ENCODE assay signal across 17 cellular contexts in genomic region chr12:11756022-11756421, GRCh38.
DNase-seq lines count a peak whose midpoint lies in the region; ATAC-seq and TF ChIP-seq lines count a peak whose summit lies in the region.
"Had no signal": no experiment of that assay in that cellular context is flagged by ENCODE, and none has a peak within 500 bp of the region (broad histone marks: within the 10 kb centered on the region; RNA-seq: fewer than 3 reads in every experiment).

No MANE protein-coding gene starts in this region.

- H3K4me3 ChIP-seq in colonic mucosa: no peak overlapping the region
- no peak overlapping the region for H3K4me3 ChIP-seq in mucosa of rectum (ENCODE audit: low read length in 2 of 2)
- peak overlapping the region; percentile 12 for H3K4me3 ChIP-seq in thoracic aorta
- H3K4me3 ChIP-seq in brain microvascular endothelial cell (ENCODE audit: low read depth, low read length): no peak overlapping the region
- no peak overlapping the region for H3K4me3 ChIP-seq in CD4-positive, alpha-beta memory T cell (ENCODE audit: low read length in 2 of 2)
- H3K4me3 ChIP-seq: testis had no signal

- DNase-seq in NCI-H2107 treated with DMSO at 0.1 percent for 48 hours (lab: John Stamatoyannopoulos, UW; ENCODE audit: unreplicated experiment) (peak; percentile 42), NCI-H2107 (lab: John Stamatoyannopoulos, UW) (no peak), colonic mucosa (no peak), thoracic aorta (ENCODE audit: low spot score) (no peak), brain microvascular endothelial cell (no peak)
- DNase-seq in activated CD8-positive, alpha-beta memory T cell treated with anti-CD3 and anti-CD28 coated beads, Interleukin-2, amount 50 U/mL, for 4 hours: no peak
- no peak for DNase-seq in CD4-positive, alpha-beta memory T cell
- DNase-seq: activated CD8-positive, alpha-beta T cell treated with anti-CD3 and anti-CD28 coated beads, Interleukin-2, amount 10 ng/mL, durations not matched to agents 7 days and 5 days; activated naive CD4-positive, alpha-beta T cell; Caco-2; central memory CD4-positive, alpha-beta T cell; HFFc6; testis had no signal

- H3K27me3 Mint-ChIP-seq in CD4-positive, alpha-beta memory T cell: no peaks in the 10 kb centered on the region

- no peaks in the 10 kb centered on the region for H3K27me3 ChIP-seq in colonic mucosa
- no peaks in the 10 kb centered on the region for H3K27me3 ChIP-seq in mucosa of rectum (ENCODE audit: control insufficient read depth in 2 of 2, insufficient read depth in 2 of 2, low read length in 2 of 2)
- no peaks in the 10 kb centered on the region for H3K27me3 ChIP-seq in thoracic aorta (replicated peaks; ENCODE audit: insufficient read depth)
- H3K27me3 ChIP-seq in brain microvascular endothelial cell (replicated peaks): no peaks in the 10 kb centered on the region
- H3K27me3 ChIP-seq in CD4-positive, alpha-beta memory T cell (ENCODE audit: insufficient read depth, low read length): no peaks in the 10 kb centered on the region
- H3K27me3 ChIP-seq: testis had no signal

- intact Hi-C loops in colonic mucosa (cut with DNase I): no loop called here
- intact Hi-C loops in CD4-positive, alpha-beta memory T cell (cut with micrococcal nuclease): no loop called here

- H3K9ac ChIP-seq in colonic mucosa (ENCODE audit: low read depth in 2 of 2, low read length in 2 of 2): no peak overlapping the region
- H3K9ac ChIP-seq in mucosa of rectum (ENCODE audit: low read depth in 1 of 2, low read length in 2 of 2): no peak overlapping the region

- H3K9me3 ChIP-seq in colonic mucosa: no peaks in the 10 kb centered on the region
- no peaks in the 10 kb centered on the region for H3K9me3 ChIP-seq in mucosa of rectum (ENCODE audit: control insufficient read depth in 2 of 2, low read length in 2 of 2)
- H3K9me3 ChIP-seq in thoracic aorta: no peaks in the 10 kb centered on the region
- no peaks in the 10 kb centered on the region for H3K9me3 ChIP-seq in CD4-positive, alpha-beta memory T cell (ENCODE audit: control insufficient read depth in 1 of 2, low read length in 2 of 2)
- H3K9me3 ChIP-seq: Caco-2, testis had no signal

- no peak overlapping the region for H3K4me3 Mint-ChIP-seq in CD4-positive, alpha-beta memory T cell
- H3K4me3 Mint-ChIP-seq: activated CD8-positive, alpha-beta T cell treated with anti-CD3 and anti-CD28 coated beads, Interleukin-2, amount 10 ng/mL, durations not matched to agents 7 days and 5 days; HFFc6 had no signal

- H3K4me1 Mint-ChIP-seq in CD4-positive, alpha-beta memory T cell: peaks cover 16 to 27% (median 18%) of the 10 kb centered on the region in 4 donors

- no peak for ATAC-seq in thoracic aorta (ENCODE audit: insufficient number of reproducible peaks, low FRiP score, low read depth)
- ATAC-seq: activated CD8-positive, alpha-beta T cell treated with anti-CD3 and anti-CD28 coated beads, Interleukin-2, amount 10 ng/mL, durations not matched to agents 7 days and 5 days; Panc1 had no signal

- H3K4me1 ChIP-seq in colonic mucosa (peaks cover 6% of the 10 kb centered on the region), mucosa of rectum (ENCODE audit: control insufficient read depth in 2 of 2, insufficient read depth in 2 of 2, low read length in 2 of 2) (peaks cover 15 to 19% of the 10 kb centered on the region in 2 donors), thoracic aorta (ENCODE audit: control insufficient read depth in 1 of 2, low read depth in 2 of 2) (peaks cover 69 to 87% of the 10 kb centered on the region in 2 donors)
- H3K4me1 ChIP-seq in CD4-positive, alpha-beta memory T cell (ENCODE audit: insufficient read depth, low read length): peaks cover 6% of the 10 kb centered on the region
- H3K4me1 ChIP-seq: Caco-2 had no signal

- POLR2A ChIA-PET in CD4-positive, alpha-beta memory T cell (lab: Charles Lee; ENCODE audit: partially characterized antibody): interaction anchor here (1.6 kb wide), 1 partner anchor 11 kb away, joined by 3 read pairs; no protein-coding TSS in a partner anchor

- in situ Hi-C loops in brain microvascular endothelial cell (cut with HindIII; ENCODE audit: low pct_ligation_motif_present, low sequenced_read_pairs): no loop called here

- H3K27ac ChIP-seq in colonic mucosa: peak overlapping the region; percentile 34
- H3K27ac ChIP-seq in mucosa of rectum (ENCODE audit: low read depth in 2 of 2, low read length in 2 of 2): peak overlapping the region; percentile 6 to 39
- peak overlapping the region; percentile 89 to 96 for H3K27ac ChIP-seq in thoracic aorta
- H3K27ac ChIP-seq in brain microvascular endothelial cell: no peak overlapping the region
- H3K27ac ChIP-seq in CD4-positive, alpha-beta memory T cell (ENCODE audit: low read depth, low read length): no peak overlapping the region
- H3K27ac ChIP-seq: 22Rv1, epithelial cell of prostate had no signal

- no peak for TF ChIP-seq CTCF in colonic mucosa (IDR thresholded peaks at IDR 0.05)
- no peak for TF ChIP-seq CTCF in thoracic aorta (IDR thresholded peaks at IDR 0.05)
- TF ChIP-seq CTCF in brain microvascular endothelial cell (IDR thresholded peaks at IDR 0.05; ENCODE audit: low read depth, low read length, missing control alignments): no peak

- peak overlapping the region in 1 of 7 donors; percentile 31 for H3K27ac Mint-ChIP-seq in CD4-positive, alpha-beta memory T cell
- H3K27ac Mint-ChIP-seq: activated CD8-positive, alpha-beta T cell treated with anti-CD3 and anti-CD28 coated beads, Interleukin-2, amount 10 ng/mL, durations not matched to agents 7 days and 5 days; HFFc6 had no signal

- no peaks in the 10 kb centered on the region for H3K9me3 Mint-ChIP-seq in CD4-positive, alpha-beta memory T cell
- H3K9me3 Mint-ChIP-seq: HFFc6 had no signal

- H3K36me3 ChIP-seq in colonic mucosa (no peaks in the 10 kb centered on the region), mucosa of rectum (ENCODE audit: control insufficient read depth in 2 of 2, insufficient read depth in 2 of 2, low read length in 2 of 2) (peaks cover 18 to 21% of the 10 kb centered on the region in 2 donors), thoracic aorta (no peaks in the 10 kb centered on the region), brain microvascular endothelial cell (replicated peaks) (peaks cover 8% of the 10 kb centered on the region)
- peaks cover 6% of the 10 kb centered on the region for H3K36me3 ChIP-seq in CD4-positive, alpha-beta memory T cell (ENCODE audit: insufficient read depth, low read length)

- CTCF ChIA-PET in CD4-positive, alpha-beta memory T cell (lab: Charles Lee; ENCODE audit: partially characterized antibody): no interaction called here

- H3K36me3 Mint-ChIP-seq in CD4-positive, alpha-beta memory T cell: peaks cover 48 to 59% of the 10 kb centered on the region in 2 donors

Comparison
In these comparisons a context has a peak if more than half of its experiments do, and no peak if none do; other contexts are left out.
1. H3K27ac ChIP-seq: peak in colonic mucosa (single experiment), mucosa of rectum (2 of 2) and thoracic aorta (2 of 2); none in brain microvascular endothelial cell (single experiment) and CD4-positive, alpha-beta memory T cell (single experiment).